ENCODE assay signal across 10 cellular contexts in genomic region chr1:144560057-144560716, GRCh38. TPM values are rescaled to one million over a fixed set of nuclear protein-coding genes. Genes with fewer than 3 reads are reported as not detected.
A peak's percentile ranks its signal among the peaks of the same experiment; 100 is the strongest.
DNase-seq lines count a peak whose midpoint lies in the region; ATAC-seq, FAIRE-seq and TF ChIP-seq lines count a peak whose summit lies in the region.
"Not testable (repeated sequence)": the region's sequence is repeated elsewhere in the genome, so short reads cannot be mapped to it uniquely, and the experiment has no call there.
"Had no signal": no experiment of that assay in that cellular context is flagged by ENCODE, and none has a peak within 500 bp of the region (broad histone marks: within the 10 kb centered on the region; RNA-seq: fewer than 3 reads in every experiment).

No MANE protein-coding gene starts in this region.

- H2AFZ ChIP-seq in HCT116 (ENCODE audit: low read depth, low read length, poor library complexity, severe bottlenecking) = not testable (repeated sequence)

- not testable (repeated sequence) for TF ChIP-seq EP300 in esophagus muscularis mucosa (IDR thresholded peaks at IDR 0.05)

- not testable (repeated sequence) for H3K79me2 ChIP-seq in HCT116 (ENCODE audit: insufficient read depth, low read length)

- H3K9ac ChIP-seq in HCT116 (ENCODE audit: low read length) = not testable (repeated sequence)

- ATAC-seq in GM18907 (IDR thresholded peaks at IDR 0.05; ENCODE audit: unreplicated experiment) (peak; percentile 98), HCT116 (peak; percentile 92), HG03378 (IDR thresholded peaks at IDR 0.05; ENCODE audit: unreplicated experiment) (peak; percentile 92), pancreas (peak; percentile 53 to 91 (median 86))

- not testable (repeated sequence) for H3K4me3 ChIP-seq in HCT116 (replicated peaks in 1 of 2; ENCODE audit: low read depth in 1 of 2, low read length in 2 of 2); pancreas
- peak overlapping the region in 3 of 4 donors; percentile 43 to 57 (median 51) for H3K4me3 ChIP-seq in esophagus muscularis mucosa

- H3K4me1 ChIP-seq in HCT116 (ENCODE audit: control insufficient read depth in 1 of 2, insufficient read depth in 2 of 2, low read length in 2 of 2); esophagus muscularis mucosa; pancreas: not testable (repeated sequence)

- POLR2A ChIA-PET in HCT116 (lab: Charles Lee) = interaction anchor here (1.2 kb wide), 2 partner anchors 8 to 14 kb away, joined by 4 to 14 read pairs; no protein-coding TSS in a partner anchor

- peak overlapping the region; percentile 91 for H3K27ac ChIP-seq in 22Rv1
- H3K27ac ChIP-seq in HCT116 (ENCODE audit: low read depth, low read length) = 0 out of 2 replicates have a peak overlapping the region, but pooled peaks have one; percentile 43
- peak overlapping the region; percentile 65 to 86 (median 84) for H3K27ac ChIP-seq in esophagus muscularis mucosa (replicated peaks in 1 of 4)
- H3K27ac ChIP-seq in pancreas = not testable (repeated sequence)

- CTCF ChIA-PET in HCT116 (lab: Charles Lee) = not testable (repeated sequence)

- H3K27me3 ChIP-seq in HCT116 (ENCODE audit: insufficient read depth, low read length); pancreas: not testable (repeated sequence)
- peaks cover 0 to 13% (median 0%) of the 10 kb centered on the region in 4 donors for H3K27me3 ChIP-seq in esophagus muscularis mucosa

- WGBS in esophagus muscularis mucosa = no CpG with 5 or more reads among the region's 32 CpGs
- WGBS in pancreas, 2 donors = 8 to 10% methylated on average over 5 to 7 of the region's 32 CpGs

- BruUV-seq in HCT116 (replicated peaks; lab: Mats Ljungman, UMichigan) = TSS peak; percentile 100

- not testable (repeated sequence) for FAIRE-seq in pancreas (lab: Jason Lieb, UNC)

- not testable (repeated sequence) for H3K9me3 ChIP-seq in HCT116 (ENCODE audit: control insufficient read depth in 1 of 2, insufficient read depth in 1 of 2, low read depth in 1 of 2, low read length in 2 of 2); esophagus muscularis mucosa; pancreas

- not testable (repeated sequence) for TF ChIP-seq CTCF in 22Rv1 (IDR thresholded peaks at IDR 0.05); HCT116 (IDR thresholded peaks at IDR 0.05 in 2 of 3, conservative IDR thresholded peaks at IDR 0.05 in 1 of 3; ENCODE audit: borderline replicate concordance in 1 of 3, insufficient read depth in 1 of 3, low read depth in 2 of 3, low read length in 2 of 3); esophagus muscularis mucosa (IDR thresholded peaks at IDR 0.05); pancreas (IDR thresholded peaks at IDR 0.05)

- RAD21 ChIA-PET in HCT116 (lab: Charles Lee; ENCODE audit: low non-redundant PET in 1 of 2, low total read pairs in 2 of 2, uncharacterized antibody in 2 of 2, unreplicated experiment in 2 of 2) = not testable (repeated sequence)

- peak; percentile 15 for TF ChIP-seq POLR2A in HCT116 (IDR thresholded peaks at IDR 0.05; ENCODE audit: borderline replicate concordance, extremely low read depth, insufficient read depth, insufficient read length)
- TF ChIP-seq POLR2A in esophagus muscularis mucosa (IDR thresholded peaks at IDR 0.05; ENCODE audit: low read depth) = not testable (repeated sequence)

- H3K9me2 ChIP-seq in HCT116 (ENCODE audit: insufficient read depth) = not testable (repeated sequence)

- not testable (repeated sequence) for TF ChIP-seq RAD21 in HCT116 (IDR thresholded peaks at IDR 0.05; ENCODE audit: low read depth)

- intact Hi-C loops in HCT116 (cut with micrococcal nuclease); esophagus muscularis mucosa (cut with DNase I); pancreas (cut with DNase I): not testable (repeated sequence)

- not testable (repeated sequence) for DNase-seq in HCT116 (ENCODE audit: low read depth, low spot score); esophagus muscularis mucosa (ENCODE audit: extremely low spot score); pancreas
- peak; percentile 51 for DNase-seq in activated T-cell treated with anti-CD3 and anti-CD28 coated beads, Interleukin-2, amount 50 U/mL, for 48 hours

- not testable (repeated sequence) for H3K4me2 ChIP-seq in HCT116 (ENCODE audit: low read length)

- not testable (repeated sequence) for H4K20me1 ChIP-seq in HCT116 (ENCODE audit: insufficient read depth)

- not testable (repeated sequence) for H3K36me3 ChIP-seq in HCT116 (ENCODE audit: control insufficient read depth in 1 of 2, insufficient read depth in 2 of 2, low read length in 2 of 2); esophagus muscularis mucosa; pancreas

TF ChIP-seq in PFSK-1, 5 proteins besides CTCF, POLR2A, EP300 and RAD21:
- peak; percentile 74; the same call in 1 of the 2 replicates for TF ChIP-seq POLR2AphosphoS5 (IDR thresholded peaks at IDR 0.05; ENCODE audit: low read depth, low read length)

RNA-seq across cellular contexts. Expression of gene PPIAL4F, which starts 32.5 kb away (rescaled TPM):
- total RNA-seq in HCT116 (2021; ENCODE audit: unreplicated experiment) (not detected), esophagus muscularis mucosa (not detected), pancreas (not detected)
- not detected in 2 replicates for polyA plus RNA-seq in HCT116 (2012)
- polyA plus RNA-seq in PFSK-1 (2012; ENCODE audit: insufficient read length, low read depth) = not detected
- polyA plus RNA-seq in pancreas = under 1 TPM in 1 of 2 donors, not detected in 1; 0.16 TPM
- total RNA-seq: activated CD8-positive, alpha-beta memory T cell treated with anti-CD3 and anti-CD28 coated beads for 36 hours; RPMI7951 had no signal
